In the genomic region with DNA sequence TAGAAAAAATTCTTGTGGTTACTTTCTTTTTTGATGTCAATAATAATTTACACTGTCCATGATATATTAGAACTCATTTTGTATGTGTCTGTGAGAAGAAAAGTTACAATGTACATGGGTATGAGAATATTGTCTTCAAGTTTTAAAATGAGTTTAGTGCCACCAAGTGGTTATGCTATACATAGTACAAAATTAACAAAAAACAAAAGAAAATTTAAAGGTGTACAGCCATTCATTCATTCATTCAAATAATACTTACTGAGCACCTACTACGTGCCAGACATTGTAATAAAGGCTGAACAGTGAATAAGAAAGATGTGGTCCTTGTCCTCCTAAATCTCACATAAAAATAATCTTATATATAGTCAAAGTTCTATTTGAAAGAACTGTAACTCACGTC, we compare ENCODE assay signal across 9 cellular contexts. TPM values are rescaled to one million over a fixed set of nuclear protein-coding genes. Genes with fewer than 3 reads are reported as not detected.
DNase-seq lines count a peak whose midpoint lies in the region; ATAC-seq and TF ChIP-seq lines count a peak whose summit lies in the region.
"Had no signal": no experiment of that assay in that cellular context is flagged by ENCODE, and none has a peak within 500 bp of the region (broad histone marks: within the 10 kb centered on the region; RNA-seq: fewer than 3 reads in every experiment).

No MANE protein-coding gene starts in this region.

- no peak overlapping the region for H3K4me3 ChIP-seq in PC-3 (ENCODE audit: low read length)
- no peak overlapping the region for H3K4me3 ChIP-seq in fibroblast of pulmonary artery (replicated peaks; ENCODE audit: low read depth, low read length)
- H3K4me3 ChIP-seq in gastrocnemius medialis, result no peak overlapping the region
- no peak overlapping the region for H3K4me3 ChIP-seq in left ventricle myocardium inferior

- in situ Hi-C loops in gastrocnemius medialis (cut with MboI; ENCODE audit: low sequenced_read_pairs in 4 of 4), result no loop called here

- CTCF ChIA-PET in PC-3 (lab: Charles Lee), result no interaction called here

- peak; percentile 51 for ATAC-seq in GM21447 (IDR thresholded peaks at IDR 0.05; ENCODE audit: unreplicated experiment)
- peak; percentile 22; the same call in 1 of the 2 replicates for ATAC-seq in PC-3
- no peak for ATAC-seq in gastrocnemius medialis

- H3K9me2 ChIP-seq in PC-3 (replicated peaks; ENCODE audit: low read length), result no peaks in the 10 kb centered on the region

- intact Hi-C loops in PC-3 (cut with micrococcal nuclease), result loop anchor here (5.0 to 10.0 kb wide), 2 partner anchors 417 to 554 kb away; no protein-coding TSS in a partner anchor
- intact Hi-C loops in gastrocnemius medialis (cut with DNase I; ENCODE audit: low total_unique reads), result no loop called here
- intact Hi-C loops in left ventricle myocardium inferior (cut with micrococcal nuclease), result no loop called here

- H3K36me3 ChIP-seq in PC-3 (ENCODE audit: low read depth, low read length) (peaks cover 7% of the 10 kb centered on the region; the same call in 1 of the 2 replicates), gastrocnemius medialis (peaks cover 0 to 14% of the 10 kb centered on the region in 2 donors), left ventricle myocardium inferior (peaks cover 22% of the 10 kb centered on the region)

- H3K79me2 ChIP-seq in PC-3 (ENCODE audit: low read length), result peaks cover 47% of the 10 kb centered on the region

- no peaks in the 10 kb centered on the region for H3K4me1 ChIP-seq in PC-3 (ENCODE audit: insufficient read depth, low read length)
- H3K4me1 ChIP-seq in gastrocnemius medialis, result no peaks in the 10 kb centered on the region
- H3K4me1 ChIP-seq in left ventricle myocardium inferior, result peaks cover 5% of the 10 kb centered on the region

- TF ChIP-seq POLR2A in gastrocnemius medialis (IDR thresholded peaks at IDR 0.05), result no peak

- H3K4me2 ChIP-seq in PC-3 (ENCODE audit: low read length), result no peak overlapping the region

- H2AFZ ChIP-seq in PC-3 (ENCODE audit: low read length), result no peak overlapping the region

- no peak overlapping the region for H3K9ac ChIP-seq in PC-3 (ENCODE audit: low read length)

- H3K9me3 ChIP-seq in PC-3 (ENCODE audit: low read length) (no peaks in the 10 kb centered on the region), gastrocnemius medialis (no peaks in the 10 kb centered on the region), left ventricle myocardium inferior (replicated peaks) (no peaks in the 10 kb centered on the region)

- no peak overlapping the region for H3K27ac ChIP-seq in PC-3 (ENCODE audit: low read length)
- no peak overlapping the region for H3K27ac ChIP-seq in gastrocnemius medialis
- H3K27ac ChIP-seq in left ventricle myocardium inferior (replicated peaks), result no peak overlapping the region

- no TSS peak for BruUV-seq in PC-3 (replicated peaks; lab: Mats Ljungman, UMichigan)

- H4K20me1 ChIP-seq in PC-3 (ENCODE audit: low read length), result no peaks in the 10 kb centered on the region

- H3F3A ChIP-seq in PC-3 (ENCODE audit: low read length, unreplicated experiment), result no peaks in the 10 kb centered on the region

- DNase-seq in AG09319 (ENCODE audit: extremely low read depth, low read depth) (no peak), PC-3 (peak; percentile 20), fibroblast of pulmonary artery (ENCODE audit: low read depth) (peak; percentile 56), gastrocnemius medialis (no peak), left ventricle myocardium inferior (no peak)
- DNase-seq in activated effector memory CD4-positive, alpha-beta T cell treated with Interleukin-2 at 50 U/mL for 16 hours, result no peak
- DNase-seq in stimulated activated CD4-positive, alpha-beta T cell treated with anti-CD3 and anti-CD28 coated beads, Interleukin-2, amount 100 ng/mL, for 24 hours, result no peak
- DNase-seq: activated CD4-positive, alpha-beta T cell treated with anti-CD3 and anti-CD28 coated beads, Interleukin-2, amount 10 ng/mL, durations not matched to agents 7 days and 5 days had no signal

- POLR2A ChIA-PET in PC-3 (lab: Charles Lee; ENCODE audit: unreplicated experiment), result no interaction called here

- TF ChIP-seq CTCF in AG09319 (IDR thresholded peaks at IDR 0.05; ENCODE audit: low read depth, low read length), result peak; percentile 23
- peak; percentile 56 for TF ChIP-seq CTCF in PC-3 (conservative IDR thresholded peaks at IDR 0.05; ENCODE audit: low read depth, low read length)
- peak; percentile 43 for TF ChIP-seq CTCF in fibroblast of pulmonary artery (IDR thresholded peaks at IDR 0.05; ENCODE audit: low read length, missing control alignments)
- no peak for TF ChIP-seq CTCF in gastrocnemius medialis (IDR thresholded peaks at IDR 0.05 in 4 of 5, conservative IDR thresholded peaks at IDR 0.05 in 1 of 5)
- TF ChIP-seq CTCF in left ventricle myocardium inferior (IDR thresholded peaks at IDR 0.05; ENCODE audit: borderline replicate concordance), result no peak

- H3K27me3 ChIP-seq in PC-3 (ENCODE audit: low read length), result no peaks in the 10 kb centered on the region
- H3K27me3 ChIP-seq in gastrocnemius medialis, result no peaks in the 10 kb centered on the region
- no peaks in the 10 kb centered on the region for H3K27me3 ChIP-seq in left ventricle myocardium inferior (ENCODE audit: low read depth)

RNA-seq across cellular contexts. Expression of gene UCHL5, which starts 27.7 kb away (rescaled TPM):
- total RNA-seq in PC-3 (2014; rRNA removed) (31.3 and 32.3 TPM in 2 replicates), gastrocnemius medialis (10 to 100 TPM; 26.0 to 40.6 (median 30.7) TPM), left ventricle myocardium inferior (43.0 TPM)

RNA-seq across cellular contexts. Expression of gene RO60, which starts 28.0 kb away (rescaled TPM):
- total RNA-seq in PC-3 (2014; rRNA removed) (37.9 and 45.4 TPM in 2 replicates), gastrocnemius medialis (10 to 100 TPM; 56.1 to 74.0 (median 58.2) TPM), left ventricle myocardium inferior (51.8 TPM)

Comparison
In these comparisons a context has a peak if more than half of its experiments do, and no peak if none do; other contexts are left out.
1. DNase-seq: peak in PC-3 (single experiment) and fibroblast of pulmonary artery (single experiment); none in AG09319 (single experiment), activated effector memory CD4-positive, alpha-beta T cell treated with Interleukin-2 at 50 U/mL for 16 hours (single experiment), gastrocnemius medialis (0 of 2), stimulated activated CD4-positive, alpha-beta T cell treated with anti-CD3 and anti-CD28 coated beads, Interleukin-2, amount 100 ng/mL, for 24 hours (0 of 2) and left ventricle myocardium inferior (single experiment).
2. CTCF ChIP-seq: peak in AG09319 (single experiment), PC-3 (single experiment) and fibroblast of pulmonary artery (single experiment); none in gastrocnemius medialis (0 of 5) and left ventricle myocardium inferior (single experiment).
3. ATAC-seq: peak in GM21447 (single experiment) and PC-3 (single experiment); none in gastrocnemius medialis (0 of 2).